Comparison of ENCODE assay signal across 24 cellular contexts in genomic region chr14:64347748-64348147, GRCh38. TPM values are rescaled to one million over a fixed set of nuclear protein-coding genes. Genes with fewer than 3 reads are reported as not detected.
DNase-seq lines count a peak whose midpoint lies in the region; ATAC-seq, FAIRE-seq and TF ChIP-seq lines count a peak whose summit lies in the region.
"Had no signal": no experiment of that assay in that cellular context is flagged by ENCODE, and none has a peak within 500 bp of the region (broad histone marks: within the 10 kb centered on the region; RNA-seq: fewer than 3 reads in every experiment).

No MANE protein-coding gene starts in this region.

- no peak overlapping the region for H2BK20ac ChIP-seq in IMR-90 (ENCODE audit: low read depth, low read length)

- no peak overlapping the region for H2AK9ac ChIP-seq in IMR-90 (replicated peaks; ENCODE audit: low read depth, low read length, poor library complexity)

- H3K23ac ChIP-seq in IMR-90 (ENCODE audit: low read depth, low read length): no peak overlapping the region

- intact Hi-C loops in IMR-90 (cut with micrococcal nuclease): no loop called here
- intact Hi-C loops in K562 (cut with micrococcal nuclease): loop anchor here (10.0 kb wide), 1 partner anchor 77 kb away; no protein-coding TSS in a partner anchor

- H2BK15ac ChIP-seq in IMR-90 (ENCODE audit: low read depth, low read length): no peak overlapping the region

- no peak overlapping the region for H2BK5ac ChIP-seq in IMR-90 (ENCODE audit: low read depth, low read length, poor library complexity, severe bottlenecking)

- in situ Hi-C loops in IMR-90 (cut with MboI; ENCODE audit: low sequenced_read_pairs) (loop anchor here (10.0 kb wide), 1 partner anchor 297 kb away; no protein-coding TSS in a partner anchor), K562 (cut with MboI) (loop anchor here (10.0 kb wide), 2 partner anchors 117 to 287 kb away; partner anchors contain the start of gene AKAP5)

- H2BK120ac ChIP-seq in IMR-90 (ENCODE audit: low read depth, low read length): no peak overlapping the region

- TF ChIP-seq EP300 in SK-N-SH (IDR thresholded peaks at IDR 0.05; ENCODE audit: borderline replicate concordance in 1 of 2, low read depth in 1 of 2, low read length in 1 of 2) (no peak), A549 (IDR thresholded peaks at IDR 0.05) (no peak), K562 (IDR thresholded peaks at IDR 0.05; ENCODE audit: low read length) (no peak)

- H3K4me1 ChIP-seq in SK-N-SH (ENCODE audit: control insufficient read depth in 1 of 2, insufficient read depth in 2 of 2, low read depth in 1 of 2, low read length in 1 of 2) (no peaks in the 10 kb centered on the region), A549 (no peaks in the 10 kb centered on the region), IMR-90 (ENCODE audit: control insufficient read depth, insufficient read depth, low read length) (no peaks in the 10 kb centered on the region), K562 (replicated peaks in 1 of 2; ENCODE audit: control insufficient read depth in 2 of 2, insufficient read depth in 2 of 2, low read length in 2 of 2) (no peaks in the 10 kb centered on the region; a peak in 1 of 5 replicates)
- H3K4me1 ChIP-seq: BE2C, BLaER1 had no signal

- H3K9me1 ChIP-seq in IMR-90 (ENCODE audit: insufficient read depth, low read length) (no peaks in the 10 kb centered on the region; the same call in 1 of the 2 replicates), K562 (ENCODE audit: control insufficient read depth, insufficient read depth, low read length) (no peaks in the 10 kb centered on the region)

- CTCF ChIA-PET in SK-N-SH (lab: Yijun Ruan, JAX) (interaction anchor here (0.7 to 1.4 kb wide), 2 partner anchors 130 to 1069 kb away, joined by 4 to 5 read pairs; no protein-coding TSS in a partner anchor), A549 (lab: Yijun Ruan, JAX) (interaction anchor here (0.6 to 8.7 kb wide), 3 partner anchors 134 to 547 kb away, joined by 3 to 93 read pairs (median 3); no protein-coding TSS in a partner anchor), IMR-90 (lab: Yijun Ruan, JAX) (no interaction called here), K562 (lab: Yijun Ruan, JAX; ENCODE audit: low intra/inter-chr PET ratio) (no interaction called here)

- H3K4me3 ChIP-seq in SK-N-SH (ENCODE audit: low read depth in 2 of 2, low read length in 1 of 2): no peak overlapping the region
- no peak overlapping the region for H3K4me3 ChIP-seq in A549
- H3K4me3 ChIP-seq in IMR-90 (ENCODE audit: insufficient read depth, low read depth, low read length): no peak overlapping the region
- no peak overlapping the region for H3K4me3 ChIP-seq in K562
- H3K4me3 ChIP-seq: BLaER1, GM12878 had no signal

- TF ChIP-seq CTCF in SK-N-SH (IDR thresholded peaks at IDR 0.05) (no peak), A549 (IDR thresholded peaks at IDR 0.05) (no peak), IMR-90 (conservative IDR thresholded peaks at IDR 0.05; ENCODE audit: low read depth, low read length) (no peak), K562 (IDR thresholded peaks at IDR 0.05 in 2 of 3, conservative IDR thresholded peaks at IDR 0.05 in 1 of 3; ENCODE audit: insufficient read depth in 2 of 3, low read depth in 1 of 3, low read length in 3 of 3) (no peak)

- no peak overlapping the region for H3K4me2 ChIP-seq in SK-N-SH
- no peak overlapping the region for H3K4me2 ChIP-seq in A549
- no peak overlapping the region for H3K4me2 ChIP-seq in IMR-90 (ENCODE audit: low read depth, low read length)
- H3K4me2 ChIP-seq in K562 (ENCODE audit: insufficient read depth, low read length): no peak overlapping the region
- H3K4me2 ChIP-seq: BLaER1 had no signal

- TF ChIP-seq POLR2A in A549 (IDR thresholded peaks at IDR 0.05; ENCODE audit: low read length): no peak
- no peak for TF ChIP-seq POLR2A in IMR-90 (IDR thresholded peaks at IDR 0.05; ENCODE audit: low read depth, low read length)
- no peak for TF ChIP-seq POLR2A in K562 (conservative IDR thresholded peaks at IDR 0.05)
- no peak for TF ChIP-seq POLR2A in GM12891 (IDR thresholded peaks at IDR 0.05; ENCODE audit: low read depth, low read length)

- no peaks in the 10 kb centered on the region for H3K79me2 ChIP-seq in SK-N-SH (ENCODE audit: insufficient read depth)
- H3K79me2 ChIP-seq in K562 (ENCODE audit: control insufficient read depth, insufficient read depth, low read length): no peaks in the 10 kb centered on the region

- H3K36me3 ChIP-seq in SK-N-SH (replicated peaks in 1 of 2; ENCODE audit: control insufficient read depth in 1 of 2, insufficient read depth in 2 of 2, low read length in 1 of 2) (no peaks in the 10 kb centered on the region), IMR-90 (ENCODE audit: control insufficient read depth, insufficient read depth, low read length) (no peaks in the 10 kb centered on the region), K562 (ENCODE audit: control insufficient read depth, insufficient read depth, low read length) (no peaks in the 10 kb centered on the region)
- H3K36me3 ChIP-seq: BE2C, BLaER1 had no signal

- H3K9ac ChIP-seq in SK-N-SH: no peak overlapping the region
- no peak overlapping the region for H3K9ac ChIP-seq in IMR-90 (ENCODE audit: low read depth, low read length)
- no peak overlapping the region for H3K9ac ChIP-seq in K562 (ENCODE audit: insufficient read depth in 1 of 2, low read depth in 2 of 2, low read length in 2 of 2)
- H3K9ac ChIP-seq: BLaER1 had no signal

- WGBS in SK-N-SH (ENCODE audit: low lambda C conversion rate): 95% methylated on average over 3 of the region's 3 CpGs
- WGBS in A549 (ENCODE audit: missing lambda C conversion rate): 84% methylated on average over 3 of the region's 3 CpGs
- WGBS in IMR-90 (ENCODE audit: extremely low coverage in 2 of 2, insufficient read length in 1 of 2), 2 experiments: 40% methylated on average over 1 of the region's 3 CpGs; no CpG with 5 or more reads in 1 of the 2 experiments
- WGBS in K562 (ENCODE audit: insufficient coverage, low coverage, missing lambda C conversion rate): 58% methylated on average over 3 of the region's 3 CpGs

- H3K9me2 ChIP-seq in SK-N-SH: no peaks in the 10 kb centered on the region

- POLR2A ChIA-PET in SK-N-SH (lab: Yijun Ruan, JAX): no interaction called here
- POLR2A ChIA-PET in A549 (lab: Yijun Ruan, JAX): no interaction called here
- POLR2A ChIA-PET in IMR-90 (lab: Charles Lee; ENCODE audit: unreplicated experiment): no interaction called here
- POLR2A ChIA-PET in K562 (lab: Yijun Ruan, JAX): interaction anchor here (1.0 kb wide), 1 partner anchor 9 kb away, joined by 3 read pairs; no protein-coding TSS in a partner anchor

- H4K5ac ChIP-seq in IMR-90 (ENCODE audit: low read depth, low read length): no peak overlapping the region

- no peak overlapping the region for H4K8ac ChIP-seq in IMR-90 (ENCODE audit: low read depth in 2 of 2, low read length in 2 of 2)

- FAIRE-seq in A549 (lab: Jason Lieb, UNC) (no peak), K562 (lab: Jason Lieb, UNC) (no peak), GM12891 (lab: Jason Lieb, UNC) (no peak)
- FAIRE-seq: D721Med, GM12878, GM19239 had no signal

- no peak overlapping the region for H4K91ac ChIP-seq in IMR-90 (ENCODE audit: insufficient read depth, low read depth, low read length)

- H3K18ac ChIP-seq in IMR-90 (ENCODE audit: low read depth, low read length): no peak overlapping the region

- DNase-seq in SK-N-SH: no peak
- DNase-seq in A549 (ENCODE audit: low read depth in 1 of 2, low spot score in 1 of 2): no peak
- DNase-seq in IMR-90: no peak
- no peak for DNase-seq in K562 (ENCODE audit: extremely low read depth in 1 of 4, low spot score in 3 of 4)
- no peak for DNase-seq in GM12891 (ENCODE audit: insufficient read length, low spot score)
- DNase-seq in NCI-H2029 treated with DMSO at 0.1 percent for 48 hours (lab: John Stamatoyannopoulos, UW): no peak
- DNase-seq: ACHN; BE2C; C1 segment of cervical spinal cord; CD4-positive, alpha-beta memory T cell; CD4-positive, CD25-positive, alpha-beta regulatory T cell; CD8-positive, alpha-beta memory T cell; COR-L47; DMS79 treated with DMSO at 0.1 percent for 48 hours; GDM1 had no signal

- H3K9me3 ChIP-seq in SK-N-SH (no peaks in the 10 kb centered on the region), A549 (no peaks in the 10 kb centered on the region), IMR-90 (ENCODE audit: control insufficient read depth, insufficient read depth, low read length) (no peaks in the 10 kb centered on the region), K562 (replicated peaks; ENCODE audit: control insufficient read depth, insufficient read depth, low read depth, low read length) (no peaks in the 10 kb centered on the region)
- H3K9me3 ChIP-seq: BE2C, BLaER1 had no signal

- dilution Hi-C loops in IMR-90 (cut with HindIII; ENCODE audit: low sequenced_read_pairs, unreplicated experiment): no loop called here

- H3F3A ChIP-seq in SK-N-SH (replicated peaks; ENCODE audit: insufficient read depth): no peaks in the 10 kb centered on the region

- H3K27ac ChIP-seq in SK-N-SH (ENCODE audit: low read depth in 2 of 2, low read length in 1 of 2) (no peak overlapping the region), A549 (no peak overlapping the region), IMR-90 (ENCODE audit: insufficient read depth, low read length) (no peak overlapping the region), K562 (ENCODE audit: extremely low read depth, low read depth, low read length) (no peak overlapping the region)
- H3K27ac ChIP-seq: 22Rv1, BLaER1 had no signal

- H2AFZ ChIP-seq in SK-N-SH (ENCODE audit: low read depth): 0 out of 2 replicates have a peak overlapping the region, but pooled peaks have one; percentile 24
- no peak overlapping the region for H2AFZ ChIP-seq in IMR-90 (replicated peaks; ENCODE audit: low read length, poor library complexity)
- H2AFZ ChIP-seq in K562 (ENCODE audit: low read depth, low read length): no peak overlapping the region

- no peak overlapping the region for H3K4ac ChIP-seq in IMR-90 (ENCODE audit: low read depth, low read length)

- H4K20me1 ChIP-seq in SK-N-SH (ENCODE audit: insufficient read depth) (no peaks in the 10 kb centered on the region), IMR-90 (ENCODE audit: insufficient read depth, low read length) (no peaks in the 10 kb centered on the region), K562 (replicated peaks; ENCODE audit: control insufficient read depth, insufficient read depth, low read length) (no peaks in the 10 kb centered on the region)
- H4K20me1 ChIP-seq: BLaER1 had no signal

- TF ChIP-seq RAD21 in SK-N-SH (IDR thresholded peaks at IDR 0.05; ENCODE audit: low read length) (no peak), A549 (conservative IDR thresholded peaks at IDR 0.05 in 1 of 2, IDR thresholded peaks at IDR 0.05 in 1 of 2) (no peak), IMR-90 (IDR thresholded peaks at IDR 0.05; ENCODE audit: low read length) (no peak), K562 (CRISPR knock-in tag; conservative IDR thresholded peaks at IDR 0.05 in 1 of 2, IDR thresholded peaks at IDR 0.05 in 1 of 2) (no peak)

- H2AK5ac ChIP-seq in IMR-90 (ENCODE audit: low read depth, low read length): no peak overlapping the region

- BruUV-seq in IMR-90 (replicated peaks; lab: Mats Ljungman, UMichigan) (no TSS peak), K562 (replicated peaks; lab: Mats Ljungman, UMichigan) (no TSS peak)

- H3K79me1 ChIP-seq in IMR-90 (ENCODE audit: low read depth in 1 of 2, low read length in 2 of 2): no peaks in the 10 kb centered on the region

- H3K14ac ChIP-seq in IMR-90 (replicated peaks; ENCODE audit: low read depth, low read length): no peak overlapping the region

- H3K27me3 ChIP-seq in SK-N-SH (ENCODE audit: insufficient read depth) (no peaks in the 10 kb centered on the region), IMR-90 (ENCODE audit: control insufficient read depth, insufficient read depth, low read length) (no peaks in the 10 kb centered on the region), K562 (ENCODE audit: control insufficient read depth in 2 of 2, insufficient read depth in 2 of 2, low read length in 2 of 2) (no peaks in the 10 kb centered on the region)
- H3K27me3 ChIP-seq: BE2C, BLaER1 had no signal

- ATAC-seq in SK-N-SH treated with all-trans-retinoic acid at 6 μM for 48 hours (no peak), A549 (no peak), IMR-90 (ENCODE audit: low read depth) (no peak), K562 (no peak), HG02973 (IDR thresholded peaks at IDR 0.05; ENCODE audit: unreplicated experiment) (no peak)
- ATAC-seq: GM12878 had no signal

- no peak overlapping the region for H3K56ac ChIP-seq in IMR-90 (ENCODE audit: extremely low read depth, insufficient read depth, low read length)

RNA-seq across cellular contexts. Expression of gene MTHFD1, which starts 40.4 kb away (rescaled TPM):
- polyA plus RNA-seq in SK-N-SH (2012; rRNA removed) (26.8 and 31.0 TPM in 2 replicates), A549 (2011; rRNA removed) (102 and 105 TPM in 2 replicates), A549 (2017; fragmentation: RNase III; extraction: RNeasy Plus Mini Kit Qiagen cat#74134 plus additional on column Dnase treatment) (155 to 164 TPM (median 159 TPM) in 3 replicates), IMR-90 (2012; rRNA removed) (30.4 and 32.2 TPM in 2 replicates), K562 (2011; rRNA removed) (58.4 and 66.7 TPM in 2 replicates), K562 (2014; fragmentation: Illumina TruSeq; extraction: Trizol) (130 and 153 TPM in 2 replicates), K562 (2014; fragmentation: Nextera tagmentation; extraction: Ambion mirVana) (100 to 1,000 TPM in 1 of 2 experiments, 10 to 100 TPM in 1; 90.9 to 147 TPM), K562 (2014; rRNA removed) (84.6 and 98.8 TPM in 2 replicates)
- 24.2 and 28.5 TPM in 2 replicates for polyA plus RNA-seq in SK-N-SH (2012; cell fraction: cytosol; rRNA removed)
- polyA plus RNA-seq in SK-N-SH (2012; cell fraction: nucleus; rRNA removed): 30.0 and 47.5 TPM in 2 replicates
- polyA plus RNA-seq in A549 (2012; cell fraction: cytosol; rRNA removed): 75.2 and 80.8 TPM in 2 replicates
- 78.3 and 107 TPM in 2 replicates for polyA plus RNA-seq in A549 (2012; cell fraction: nucleus; rRNA removed)
- polyA minus RNA-seq in A549 (2011; rRNA and poly(A)+ RNA removed): 131 and 132 TPM in 2 replicates
- total RNA-seq in IMR-90 (2012; rRNA removed) (59.7 and 64.9 TPM in 2 replicates), K562 (2014; rRNA removed) (93.9 and 117 TPM in 2 replicates), K562 (2014; rRNA removed; fragmentation: Illumina TruSeq; extraction: Trizol) (81.4 and 85.0 TPM in 2 replicates), K562 (2015; rRNA removed; fragmentation: Illumina TruSeq; extraction: Trizol) (79.2 and 82.3 TPM in 2 replicates), K562 (2021) (158 and 161 TPM in 2 replicates)
- 12.3 and 13.6 TPM in 2 replicates for polyA plus RNA-seq in IMR-90 (2012; cell fraction: cytosol; rRNA removed)
- 14.8 and 40.8 TPM in 2 replicates for polyA plus RNA-seq in IMR-90 (2012; cell fraction: nucleus; rRNA removed; ENCODE audit: low replicate concordance)
- total RNA-seq in K562 (2011; cell fraction: chromatin; rRNA removed; ENCODE audit: low replicate concordance): 169 and 171 TPM in 2 replicates
- total RNA-seq in K562 (2011; cell fraction: nucleolus; rRNA removed): 83.2 and 83.8 TPM in 2 replicates
- total RNA-seq in K562 (2011; cell fraction: nucleoplasm; rRNA removed): 85.4 and 89.0 TPM in 2 replicates
- 40.8 and 44.5 TPM in 2 replicates for polyA plus RNA-seq in K562 (2011; cell fraction: cytosol; rRNA removed)
- 68.4 and 70.6 TPM in 2 replicates for polyA plus RNA-seq in K562 (2011; cell fraction: nucleus; rRNA removed)
- 85.3 and 125 TPM in 2 replicates for polyA plus RNA-seq in K562 (2012)
- 134 and 150 TPM in 2 replicates for polyA minus RNA-seq in K562 (2011; rRNA and poly(A)+ RNA removed)
- polyA minus RNA-seq in K562 (2011; cell fraction: cytosol; rRNA and poly(A)+ RNA removed): 106 and 120 TPM in 2 replicates
- 41.2 and 61.8 TPM in 2 replicates for polyA minus RNA-seq in K562 (2011; cell fraction: nucleus; rRNA and poly(A)+ RNA removed)
- 137 TPM for polyA plus RNA-seq in GM12891 (2012; ENCODE audit: low read depth, missing spikeins)

RNA-seq across cellular contexts. Expression of gene ESR2, which starts 53.6 kb away (rescaled TPM):
- polyA plus RNA-seq in SK-N-SH (2012; rRNA removed) (0.03 TPM in 2 replicates), A549 (2011; rRNA removed) (0.05 and 0.07 TPM in 2 replicates), A549 (2017; fragmentation: RNase III; extraction: RNeasy Plus Mini Kit Qiagen cat#74134 plus additional on column Dnase treatment) (0.06 to 0.09 TPM (median 0.07 TPM) in 3 replicates), IMR-90 (2012; rRNA removed) (0.03 TPM in 1 of 2 replicates, not detected in the other), K562 (2011; rRNA removed) (0.16 and 0.36 TPM in 2 replicates), K562 (2014; fragmentation: Illumina TruSeq; extraction: Trizol) (1.9 and 2.0 TPM in 2 replicates), K562 (2014; fragmentation: Nextera tagmentation; extraction: Ambion mirVana) (under 1 TPM; 0.07 to 0.15 TPM), K562 (2014; rRNA removed) (2.8 and 3.8 TPM in 2 replicates)
- polyA plus RNA-seq in SK-N-SH (2012; cell fraction: cytosol; rRNA removed): 0.04 TPM in 2 replicates
- polyA plus RNA-seq in SK-N-SH (2012; cell fraction: nucleus; rRNA removed): 0.18 and 0.22 TPM in 2 replicates
- 0.03 and 0.04 TPM in 2 replicates for polyA plus RNA-seq in A549 (2012; cell fraction: cytosol; rRNA removed)
- polyA plus RNA-seq in A549 (2012; cell fraction: nucleus; rRNA removed): 0.12 TPM in 2 replicates
- polyA minus RNA-seq in A549 (2011; rRNA and poly(A)+ RNA removed): 0.12 and 0.19 TPM in 2 replicates
- total RNA-seq in IMR-90 (2012; rRNA removed) (under 0.01 TPM in 2 replicates), K562 (2014; rRNA removed) (2.0 and 2.1 TPM in 2 replicates), K562 (2014; rRNA removed; fragmentation: Illumina TruSeq; extraction: Trizol) (2.6 and 2.7 TPM in 2 replicates), K562 (2015; rRNA removed; fragmentation: Illumina TruSeq; extraction: Trizol) (2.0 and 2.1 TPM in 2 replicates), K562 (2021) (3.0 and 3.6 TPM in 2 replicates)
- 0.01 and 0.04 TPM in 2 replicates for polyA plus RNA-seq in IMR-90 (2012; cell fraction: cytosol; rRNA removed)
- polyA plus RNA-seq in IMR-90 (2012; cell fraction: nucleus; rRNA removed; ENCODE audit: low replicate concordance): 0.05 and 0.06 TPM in 2 replicates
- total RNA-seq in K562 (2011; cell fraction: chromatin; rRNA removed; ENCODE audit: low replicate concordance): 3.5 and 6.1 TPM in 2 replicates
- 2.0 and 2.6 TPM in 2 replicates for total RNA-seq in K562 (2011; cell fraction: nucleolus; rRNA removed)
- 3.3 and 3.4 TPM in 2 replicates for total RNA-seq in K562 (2011; cell fraction: nucleoplasm; rRNA removed)
- polyA plus RNA-seq in K562 (2011; cell fraction: cytosol; rRNA removed): 0.19 and 0.28 TPM in 2 replicates
- polyA plus RNA-seq in K562 (2011; cell fraction: nucleus; rRNA removed): 0.22 and 0.68 TPM in 2 replicates
- polyA plus RNA-seq in K562 (2012): 2.2 and 4.9 TPM in 2 replicates
- polyA minus RNA-seq in K562 (2011; rRNA and poly(A)+ RNA removed): 0.51 and 0.70 TPM in 2 replicates
- polyA minus RNA-seq in K562 (2011; cell fraction: cytosol; rRNA and poly(A)+ RNA removed): 1.3 TPM in 1 of 2 replicates, not detected in the other
- 0.40 and 0.56 TPM in 2 replicates for polyA minus RNA-seq in K562 (2011; cell fraction: nucleus; rRNA and poly(A)+ RNA removed)
- polyA plus RNA-seq in GM12891 (2012; ENCODE audit: low read depth, missing spikeins): 0.64 TPM
- total RNA-seq: A172; CD4-positive, alpha-beta memory T cell; CD4-positive, CD25-positive, alpha-beta regulatory T cell had no signal
- polyA plus RNA-seq: CD14-positive monocyte had no signal

Comparison
In these comparisons a context has a peak if more than half of its experiments do, and no peak if none do; other contexts are left out.
1. CTCF ChIA-PET loops: an anchor here in SK-N-SH (0.7 to 1.4 kb wide) and A549 (0.6 to 8.7 kb wide); none called in IMR-90 and K562.